In the genomic region with DNA sequence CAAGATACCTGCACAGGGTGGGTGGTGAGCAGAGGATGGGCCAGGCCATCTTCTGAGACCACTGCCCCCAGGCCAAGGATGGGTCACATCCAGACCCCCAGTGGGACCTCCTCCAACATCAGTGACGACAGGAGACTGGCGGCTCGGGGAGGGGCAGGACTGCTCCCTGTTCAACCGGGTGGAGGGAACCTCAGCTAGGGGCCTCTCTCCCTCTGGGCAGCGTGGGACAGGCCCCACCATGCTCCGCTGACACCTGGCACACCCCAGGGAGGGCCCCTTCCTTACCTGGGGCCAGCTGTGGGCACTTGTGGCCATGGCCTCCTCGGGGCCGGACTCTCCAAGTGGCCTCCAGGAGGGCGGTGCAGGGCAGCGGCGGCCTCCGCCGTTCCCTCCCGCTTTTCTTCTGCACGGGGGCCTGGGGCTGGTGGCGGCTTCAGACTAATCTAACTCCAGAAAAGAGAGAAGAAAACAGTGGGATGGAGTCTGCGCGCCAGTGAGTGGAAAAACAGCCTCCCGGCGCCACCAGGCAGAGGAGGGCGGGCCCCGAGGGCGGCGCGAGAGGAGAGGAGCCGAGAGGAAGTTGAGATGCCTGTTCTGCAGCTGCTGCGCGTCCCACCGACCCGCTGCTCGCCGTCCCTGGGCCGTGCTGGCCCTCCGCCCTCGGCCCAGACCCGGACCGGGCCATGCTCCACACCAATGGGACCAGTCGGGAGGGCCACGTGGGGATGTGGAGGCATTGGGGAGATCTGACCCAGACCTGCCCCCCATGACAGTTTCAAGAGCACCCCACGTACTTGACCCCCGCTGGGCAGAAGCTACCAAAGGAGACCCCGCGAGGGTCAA, we compare ENCODE assay signal across 8 cellular contexts. TPM values are rescaled to one million over a fixed set of nuclear protein-coding genes. Genes with fewer than 3 reads are reported as not detected.
A peak's percentile ranks its signal among the peaks of the same experiment; 100 is the strongest.
DNase-seq lines count a peak whose midpoint lies in the region; ATAC-seq lines count a peak whose summit lies in the region.

A gene with protein sequence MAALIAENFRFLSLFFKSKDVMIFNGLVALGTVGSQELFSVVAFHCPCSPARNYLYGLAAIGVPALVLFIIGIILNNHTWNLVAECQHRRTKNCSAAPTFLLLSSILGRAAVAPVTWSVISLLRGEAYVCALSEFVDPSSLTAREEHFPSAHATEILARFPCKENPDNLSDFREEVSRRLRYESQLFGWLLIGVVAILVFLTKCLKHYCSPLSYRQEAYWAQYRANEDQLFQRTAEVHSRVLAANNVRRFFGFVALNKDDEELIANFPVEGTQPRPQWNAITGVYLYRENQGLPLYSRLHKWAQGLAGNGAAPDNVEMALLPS (minus strand): TSS at position 500 of the 843 bp plus-strand sequence. CDS start 2,429 bp downstream, outside the sequence.

- no peak for ATAC-seq in HG03469 (IDR thresholded peaks at IDR 0.05; ENCODE audit: unreplicated experiment)

- in situ Hi-C loops in HAP-1 (cut with MboI; ENCODE audit: low sequenced_read_pairs) = no loop called here

- no peaks in the 10 kb centered on the region for H3K27me3 ChIP-seq in HAP-1 (ENCODE audit: low read depth)
- H3K27me3 ChIP-seq in ectodermal cell (ENCODE audit: control insufficient read depth, insufficient read depth, low read length, poor library complexity, severe bottlenecking) = no peaks in the 10 kb centered on the region
- H3K27me3 ChIP-seq in mesenchymal stem cell (ENCODE audit: control insufficient read depth in 1 of 2, insufficient read depth in 1 of 2, low read length in 2 of 2) = no peaks in the 10 kb centered on the region

- H2AK5ac ChIP-seq in mesenchymal stem cell (ENCODE audit: low read length, severe bottlenecking) = no peak within 1 kb of the TSS

- H3K9me3 Mint-ChIP-seq in activated CD4-positive, alpha-beta memory T cell treated with anti-CD3 and anti-CD28 coated beads, Interleukin-2, amount 10 ng/mL, durations not matched to agents 7 days and 5 days = no peaks in the 10 kb centered on the region

- H3K36me3 ChIP-seq in HAP-1 (replicated peaks) (peaks cover 4% of the 10 kb centered on the region), ectodermal cell (ENCODE audit: control insufficient read depth, insufficient read depth, low read length) (no peaks in the 10 kb centered on the region), mesenchymal stem cell (ENCODE audit: control insufficient read depth in 1 of 2, insufficient read depth in 2 of 2, low read depth in 1 of 2, low read length in 2 of 2) (peaks cover 21 to 28% of the 10 kb centered on the region in 2 experiments)

- peak within 1 kb of the TSS; percentile 27 for H3K4me3 ChIP-seq in HAP-1
- H3K4me3 ChIP-seq in ectodermal cell (ENCODE audit: insufficient read depth, low read depth, low read length) = peak within 1 kb of the TSS; percentile 18
- peak within 1 kb of the TSS; percentile 46 to 98 for H3K4me3 ChIP-seq in mesenchymal stem cell (ENCODE audit: insufficient read depth in 1 of 2, low read depth in 1 of 2, low read length in 2 of 2)

- H2BK15ac ChIP-seq in mesenchymal stem cell (ENCODE audit: low read depth, poor library complexity, severe bottlenecking) = peak within 1 kb of the TSS; percentile 78

- POLR2A ChIA-PET in activated CD4-positive, alpha-beta memory T cell treated with anti-CD3 and anti-CD28 coated beads, Interleukin-2, amount 10 ng/mL, durations not matched to agents 7 days and 5 days (lab: Charles Lee) = interaction anchor here (0.8 to 6.6 kb wide), 20 partner anchors 8 to 84 kb away, joined by 3 to 87 read pairs (median 6); a partner anchor contains a TSS

- CTCF ChIA-PET in activated CD4-positive, alpha-beta memory T cell treated with anti-CD3 and anti-CD28 coated beads, Interleukin-2, amount 10 ng/mL, durations not matched to agents 7 days and 5 days (lab: Charles Lee) = interaction anchor here (0.5 to 4.0 kb wide), 13 partner anchors 10 to 464 kb away, joined by 3 to 34 read pairs (median 7); a partner anchor contains a TSS

- peak within 1 kb of the TSS; percentile 83 to 85 for H3K18ac ChIP-seq in mesenchymal stem cell (ENCODE audit: low read depth in 1 of 2, low read length in 2 of 2)

- H3K9me3 ChIP-seq in HAP-1 (no peaks in the 10 kb centered on the region), ectodermal cell (ENCODE audit: control insufficient read depth, low read length) (no peaks in the 10 kb centered on the region), mesenchymal stem cell (ENCODE audit: control insufficient read depth, low read length) (no peaks in the 10 kb centered on the region)

- peaks cover 48% of the 10 kb centered on the region for H3K36me3 Mint-ChIP-seq in activated CD4-positive, alpha-beta memory T cell treated with anti-CD3 and anti-CD28 coated beads, Interleukin-2, amount 10 ng/mL, durations not matched to agents 7 days and 5 days (ENCODE audit: low read depth)

- peak within 1 kb of the TSS in 1 of 2 experiments; percentile 56 for H3K23ac ChIP-seq in mesenchymal stem cell (ENCODE audit: low read length in 2 of 2)

- H3K27ac Mint-ChIP-seq in activated CD4-positive, alpha-beta memory T cell treated with anti-CD3 and anti-CD28 coated beads, Interleukin-2, amount 10 ng/mL, durations not matched to agents 7 days and 5 days = peak within 1 kb of the TSS; percentile 95

- no peak within 1 kb of the TSS for H2BK5ac ChIP-seq in mesenchymal stem cell (ENCODE audit: low read depth, low read length, poor library complexity, severe bottlenecking)

- peak within 1 kb of the TSS; percentile 71 for H3K4me2 ChIP-seq in mesenchymal stem cell (ENCODE audit: low read length, poor library complexity, severe bottlenecking)

- H3K4me1 ChIP-seq in HAP-1 = peaks cover 6% of the 10 kb centered on the region
- no peaks in the 10 kb centered on the region for H3K4me1 ChIP-seq in ectodermal cell (ENCODE audit: control insufficient read depth, insufficient read depth, low read length)
- H3K4me1 ChIP-seq in mesenchymal stem cell (ENCODE audit: control insufficient read depth, insufficient read depth, low read depth, low read length) = peaks cover 16% of the 10 kb centered on the region

- H3K27me3 Mint-ChIP-seq in activated CD4-positive, alpha-beta memory T cell treated with anti-CD3 and anti-CD28 coated beads, Interleukin-2, amount 10 ng/mL, durations not matched to agents 7 days and 5 days = no peaks in the 10 kb centered on the region

- peak within 1 kb of the TSS; percentile 57 to 59 for H2BK12ac ChIP-seq in mesenchymal stem cell (ENCODE audit: low read length in 2 of 2)

- H3K4ac ChIP-seq in mesenchymal stem cell (ENCODE audit: low read depth in 1 of 2, low read length in 2 of 2) = peak within 1 kb of the TSS; percentile 76 to 82

- H4K8ac ChIP-seq in mesenchymal stem cell (ENCODE audit: low read length) = peak within 1 kb of the TSS; percentile 99

- H2BK120ac ChIP-seq in mesenchymal stem cell (ENCODE audit: low read depth, low read length) = no peak within 1 kb of the TSS

- H3K4me1 Mint-ChIP-seq in activated CD4-positive, alpha-beta memory T cell treated with anti-CD3 and anti-CD28 coated beads, Interleukin-2, amount 10 ng/mL, durations not matched to agents 7 days and 5 days = peaks cover 64% of the 10 kb centered on the region

- peaks cover 7% of the 10 kb centered on the region for H3K79me1 ChIP-seq in mesenchymal stem cell (replicated peaks; ENCODE audit: low read length, poor library complexity, severe bottlenecking)

- H2AFZ ChIP-seq in mesenchymal stem cell (ENCODE audit: low read depth, low read length) = peak within 1 kb of the TSS; percentile 69

- DNase-seq in GF-D8 (lab: John Stamatoyannopoulos, UW) (peak; percentile 4), HAP-1 (ENCODE audit: low spot score in 2 of 2) (peak in 1 of 2 experiments; percentile 70), NCI-H2227 (lab: John Stamatoyannopoulos, UW; ENCODE audit: unreplicated experiment) (peak; percentile 70), mesenchymal stem cell (peak; percentile 68)
- peak; percentile 71 for DNase-seq in activated CD4-positive, alpha-beta memory T cell treated with anti-CD3 and anti-CD28 coated beads, Interleukin-2, amount 10 ng/mL, durations not matched to agents 7 days and 5 days
- peak; percentile 20 for DNase-seq in stimulated activated CD8-positive, alpha-beta memory T cell treated with anti-CD3 and anti-CD28 coated beads, Interleukin-15, amount 100 ng/mL, for 24 hours (ENCODE audit: low read depth)

- no peak within 1 kb of the TSS for H3K27ac ChIP-seq in ectodermal cell (ENCODE audit: insufficient read depth, low read depth, low read length, poor library complexity, severe bottlenecking)
- no peak within 1 kb of the TSS for H3K27ac ChIP-seq in mesenchymal stem cell (ENCODE audit: low read length, poor library complexity, severe bottlenecking)

- H3K4me3 Mint-ChIP-seq in activated CD4-positive, alpha-beta memory T cell treated with anti-CD3 and anti-CD28 coated beads, Interleukin-2, amount 10 ng/mL, durations not matched to agents 7 days and 5 days = peak within 1 kb of the TSS; percentile 96

- no peak within 1 kb of the TSS for H3K14ac ChIP-seq in mesenchymal stem cell (ENCODE audit: low read length in 2 of 2)

- 63 to 67% methylated on average over 43 of the region's 43 CpGs for WGBS in ectodermal cell, 2 experiments
- WGBS in mesenchymal stem cell = 9% methylated on average over 34 of the region's 43 CpGs

- peak within 1 kb of the TSS; percentile 94 for H4K91ac ChIP-seq in mesenchymal stem cell (ENCODE audit: low read length)

- H3K9ac ChIP-seq in mesenchymal stem cell (ENCODE audit: low read length) = peak within 1 kb of the TSS; percentile 95

RNA-seq across cellular contexts. Expression of the gene that starts here (rescaled TPM):
- total RNA-seq in activated CD4-positive, alpha-beta memory T cell treated with anti-CD3 and anti-CD28 coated beads, Interleukin-2, amount 10 ng/mL, durations not matched to agents 7 days and 5 days = 100 to 1,000 TPM; 135 to 138 TPM
- polyA plus RNA-seq in ectodermal cell (2013, experiment 1 of 4) = 0.96 TPM
- polyA plus RNA-seq in ectodermal cell (2013, experiment 2 of 4) = 1.5 TPM
- 1.5 TPM for polyA plus RNA-seq in ectodermal cell (2013, experiment 3 of 4)
- 2.0 TPM for polyA plus RNA-seq in ectodermal cell (2013, experiment 4 of 4)
- polyA plus RNA-seq in mesenchymal stem cell (2013, experiment 1 of 2) = 8.7 TPM
- polyA plus RNA-seq in mesenchymal stem cell (2013, experiment 2 of 2) = 8.2 TPM

Comparison
In these comparisons a context has a peak if more than half of its experiments do, and no peak if none do; other contexts are left out.
1. H3K4me3 ChIP-seq: peak in every context shown above with its lines; median percentile 72 in mesenchymal stem cell; 27 in HAP-1; 18 in ectodermal cell.